8 cellular contexts compared by ENCODE assay signal in the genomic region with DNA sequence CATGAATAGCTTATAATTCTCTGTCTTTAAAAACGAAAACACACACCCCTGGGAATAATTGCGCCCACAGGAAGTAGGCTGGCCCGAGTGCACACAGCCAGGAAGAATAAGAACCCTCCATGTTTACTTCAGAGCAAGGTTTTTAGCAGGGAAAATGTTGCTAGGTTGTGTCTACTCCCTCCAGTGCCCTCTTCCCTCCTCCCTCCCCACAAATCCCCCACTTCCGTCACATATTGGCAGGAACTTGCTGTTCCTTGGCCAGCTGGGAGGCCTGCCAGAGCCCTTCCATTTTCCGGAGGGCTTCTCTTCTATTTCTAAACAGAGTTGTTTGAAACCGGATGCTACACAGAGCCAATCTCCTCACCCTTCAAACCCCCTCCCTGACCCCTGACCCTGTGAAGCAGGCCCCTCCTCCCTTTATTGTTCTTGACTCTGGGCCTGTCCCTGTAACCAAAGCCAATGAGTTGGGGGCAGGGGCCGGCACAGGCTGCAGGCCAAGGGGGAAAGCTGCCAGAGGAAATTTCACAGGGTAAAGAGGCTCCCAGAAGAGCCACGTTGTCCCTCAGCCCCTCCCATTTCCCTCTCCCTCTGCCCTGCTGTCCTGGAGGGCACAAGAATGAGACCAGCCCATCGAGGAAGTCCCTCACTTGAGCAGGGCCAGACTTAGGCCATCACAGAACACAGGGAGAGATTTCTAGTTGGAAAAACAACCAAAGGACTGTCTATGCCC. TPM values are rescaled to one million over a fixed set of nuclear protein-coding genes. Genes with fewer than 3 reads are reported as not detected.
DNase-seq lines count a peak whose midpoint lies in the region; ATAC-seq and TF ChIP-seq lines count a peak whose summit lies in the region.

No MANE protein-coding gene starts in this region.

- H3K27ac ChIP-seq in ascending aorta, result peak overlapping the region; percentile 91

- H3K9me3 Mint-ChIP-seq in activated CD4-positive, alpha-beta memory T cell treated with anti-CD3 and anti-CD28 coated beads, Interleukin-2, amount 10 ng/mL, durations not matched to agents 7 days and 5 days, result no peaks in the 10 kb centered on the region

- peaks cover 18% of the 10 kb centered on the region in 2 donors for H3K4me1 ChIP-seq in ascending aorta

- DNase-seq in ascending aorta (ENCODE audit: low spot score in 2 of 2) (peak; percentile 38 to 92), hypothalamus (lab: John Stamatoyannopoulos, UW) (peak; percentile 8 to 89 (median 63)), renal cortical epithelial cell (ENCODE audit: low read depth) (peak; percentile 82), NCI-H524 (lab: John Stamatoyannopoulos, UW) (no peak)
- no peak for DNase-seq in activated CD4-positive, alpha-beta memory T cell treated with anti-CD3 and anti-CD28 coated beads, Interleukin-2, amount 10 ng/mL, durations not matched to agents 7 days and 5 days

- H3K27me3 Mint-ChIP-seq in activated CD4-positive, alpha-beta memory T cell treated with anti-CD3 and anti-CD28 coated beads, Interleukin-2, amount 10 ng/mL, durations not matched to agents 7 days and 5 days, result peaks cover 22% of the 10 kb centered on the region

- H3K27ac Mint-ChIP-seq in activated CD4-positive, alpha-beta memory T cell treated with anti-CD3 and anti-CD28 coated beads, Interleukin-2, amount 10 ng/mL, durations not matched to agents 7 days and 5 days, result no peak overlapping the region

- H3K4me3 ChIP-seq in ascending aorta, result peak overlapping the region in 1 of 2 donors; percentile 32

- H3K36me3 ChIP-seq in ascending aorta, result no peaks in the 10 kb centered on the region

- TF ChIP-seq CTCF in ascending aorta (IDR thresholded peaks at IDR 0.05), result no peak

- H3K4me3 Mint-ChIP-seq in activated CD4-positive, alpha-beta memory T cell treated with anti-CD3 and anti-CD28 coated beads, Interleukin-2, amount 10 ng/mL, durations not matched to agents 7 days and 5 days, result no peak overlapping the region

- no peaks in the 10 kb centered on the region for H3K4me1 Mint-ChIP-seq in activated CD4-positive, alpha-beta memory T cell treated with anti-CD3 and anti-CD28 coated beads, Interleukin-2, amount 10 ng/mL, durations not matched to agents 7 days and 5 days

- intact Hi-C loops in ascending aorta (cut with DNase I), result loop anchor here (2.0 kb wide), 2 partner anchors 43 to 73 kb away; no protein-coding TSS in a partner anchor

- CTCF ChIA-PET in activated CD4-positive, alpha-beta memory T cell treated with anti-CD3 and anti-CD28 coated beads, Interleukin-2, amount 10 ng/mL, durations not matched to agents 7 days and 5 days (lab: Charles Lee), result no interaction called here

- H3K36me3 Mint-ChIP-seq in activated CD4-positive, alpha-beta memory T cell treated with anti-CD3 and anti-CD28 coated beads, Interleukin-2, amount 10 ng/mL, durations not matched to agents 7 days and 5 days (ENCODE audit: low read depth), result no peaks in the 10 kb centered on the region

- ATAC-seq in HG03159 (IDR thresholded peaks at IDR 0.05; ENCODE audit: unreplicated experiment), result peak; percentile 53
- no peak for ATAC-seq in HG02642 (IDR thresholded peaks at IDR 0.05; ENCODE audit: poor library complexity, unreplicated experiment)
- no peak for ATAC-seq in GM19328 (IDR thresholded peaks at IDR 0.05; ENCODE audit: unreplicated experiment)

- H3K27me3 ChIP-seq in ascending aorta, result no peaks in the 10 kb centered on the region

- H3K9me3 ChIP-seq in ascending aorta, result no peaks in the 10 kb centered on the region

- POLR2A ChIA-PET in activated CD4-positive, alpha-beta memory T cell treated with anti-CD3 and anti-CD28 coated beads, Interleukin-2, amount 10 ng/mL, durations not matched to agents 7 days and 5 days (lab: Charles Lee), result no interaction called here

RNA-seq across cellular contexts. Expression of a gene that starts 49.8 kb away (rescaled TPM):
- total RNA-seq in ascending aorta (35.4 TPM), renal cortical epithelial cell (4.6 and 16.0 TPM in 2 replicates)
- 1 to 10 TPM; 2.1 to 2.6 TPM for total RNA-seq in activated CD4-positive, alpha-beta memory T cell treated with anti-CD3 and anti-CD28 coated beads, Interleukin-2, amount 10 ng/mL, durations not matched to agents 7 days and 5 days

Comparison
In these comparisons a context has a peak if more than half of its experiments do, and no peak if none do; other contexts are left out.
1. DNase-seq: peak in ascending aorta (2 of 2), hypothalamus (51 of 51) and renal cortical epithelial cell (single experiment); none in activated CD4-positive, alpha-beta memory T cell treated with anti-CD3 and anti-CD28 coated beads, Interleukin-2, amount 10 ng/mL, durations not matched to agents 7 days and 5 days (single experiment) and NCI-H524 (0 of 2).